ENCODE assay signal across 1 cellular context in the genomic region with DNA sequence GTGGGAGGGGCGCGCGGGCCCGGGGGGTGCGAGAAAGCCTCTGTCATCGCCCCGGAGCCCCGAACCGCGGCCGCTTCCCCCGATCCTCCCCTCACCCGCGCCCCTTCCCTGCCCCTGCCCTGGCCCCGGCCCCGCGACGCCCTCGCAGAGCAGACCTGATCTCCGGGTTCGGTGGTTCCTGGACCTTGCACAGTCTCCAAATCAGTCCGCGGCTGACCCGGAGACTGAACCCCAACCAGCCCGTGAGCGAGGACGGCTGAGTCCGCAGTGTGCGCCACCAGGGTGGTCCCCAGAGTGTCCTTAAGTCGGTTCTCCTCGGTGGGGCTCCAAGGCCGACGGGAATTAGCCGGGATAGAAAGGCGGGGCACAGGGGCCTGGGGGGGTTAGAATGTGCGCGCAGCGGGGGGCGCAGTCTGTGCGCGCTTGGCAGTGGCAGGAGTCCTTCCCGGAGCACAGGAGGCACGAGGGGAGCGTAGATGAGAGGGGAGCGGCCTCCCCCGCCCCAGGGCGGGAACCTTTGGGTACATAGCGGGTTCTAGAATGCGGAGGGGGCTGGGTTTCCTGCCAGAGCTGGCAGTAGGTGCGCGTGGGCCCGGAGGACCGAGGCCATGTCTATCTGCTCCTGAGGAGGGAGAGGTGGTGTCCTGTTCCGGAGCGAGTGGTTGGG.
A peak's percentile ranks its signal among the peaks of the same experiment; 100 is the strongest.
TF ChIP-seq lines count a peak whose summit lies in the region.

No MANE protein-coding gene starts in this region.

TF ChIP-seq in GM12878, 131 proteins besides CTCF, POLR2A, EP300 and RAD21:
- no peak for TF ChIP-seq IKZF2 (IDR thresholded peaks at IDR 0.05)
- TF ChIP-seq, protein P1, sequence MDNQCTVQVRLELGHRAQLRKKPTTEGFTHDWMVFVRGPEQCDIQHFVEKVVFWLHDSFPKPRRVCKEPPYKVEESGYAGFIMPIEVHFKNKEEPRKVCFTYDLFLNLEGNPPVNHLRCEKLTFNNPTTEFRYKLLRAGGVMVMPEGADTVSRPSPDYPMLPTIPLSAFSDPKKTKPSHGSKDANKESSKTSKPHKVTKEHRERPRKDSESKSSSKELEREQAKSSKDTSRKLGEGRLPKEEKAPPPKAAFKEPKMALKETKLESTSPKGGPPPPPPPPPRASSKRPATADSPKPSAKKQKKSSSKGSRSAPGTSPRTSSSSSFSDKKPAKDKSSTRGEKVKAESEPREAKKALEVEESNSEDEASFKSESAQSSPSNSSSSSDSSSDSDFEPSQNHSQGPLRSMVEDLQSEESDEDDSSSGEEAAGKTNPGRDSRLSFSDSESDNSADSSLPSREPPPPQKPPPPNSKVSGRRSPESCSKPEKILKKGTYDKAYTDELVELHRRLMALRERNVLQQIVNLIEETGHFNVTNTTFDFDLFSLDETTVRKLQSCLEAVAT (IDR thresholded peaks at IDR 0.05) = peak; percentile 61
- TF ChIP-seq EGR1 (IDR thresholded peaks at IDR 0.05; ENCODE audit: borderline replicate concordance in 1 of 2, low read depth in 2 of 2, low read length in 2 of 2) = peak in 1 of 2 experiments; percentile 44; a peak in 2 of 3 replicates
